Comparison of ENCODE assay signal across 28 cellular contexts in genomic region chr1:119040489-119040888, GRCh38. TPM values are rescaled to one million over a fixed set of nuclear protein-coding genes. Genes with fewer than 3 reads are reported as not detected.
DNase-seq lines count a peak whose midpoint lies in the region; ATAC-seq and TF ChIP-seq lines count a peak whose summit lies in the region.
"Had no signal": no experiment of that assay in that cellular context is flagged by ENCODE, and none has a peak within 500 bp of the region (broad histone marks: within the 10 kb centered on the region; RNA-seq: fewer than 3 reads in every experiment).

No MANE protein-coding gene starts in this region.

- H3K9me3 ChIP-seq in breast epithelium, result no peaks in the 10 kb centered on the region
- H3K9me3 ChIP-seq: HAP-1 had no signal

- H3K27ac ChIP-seq in breast epithelium, result no peak overlapping the region
- H3K27ac ChIP-seq: 22Rv1, C4-2B had no signal

- no TSS peak for BruUV-seq in MCF 10A (replicated peaks; lab: Mats Ljungman, UMichigan)

- no peak overlapping the region for H3K27ac Mint-ChIP-seq in MCF 10A (ENCODE audit: low read depth, unreplicated experiment)
- no peak overlapping the region for H3K27ac Mint-ChIP-seq in naive thymus-derived CD8-positive, alpha-beta T cell
- H3K27ac Mint-ChIP-seq: B cell; CD8-positive, alpha-beta T cell; HFFc6 had no signal

- no peaks in the 10 kb centered on the region for H3K27me3 Mint-ChIP-seq in MCF 10A (ENCODE audit: insufficient read depth, unreplicated experiment)
- H3K27me3 Mint-ChIP-seq in naive thymus-derived CD8-positive, alpha-beta T cell, result no peaks in the 10 kb centered on the region
- H3K27me3 Mint-ChIP-seq: B cell had no signal

- TF ChIP-seq CTCF in MCF 10A (IDR thresholded peaks at IDR 0.05; ENCODE audit: unreplicated experiment), result no peak
- TF ChIP-seq CTCF in breast epithelium (IDR thresholded peaks at IDR 0.05), result no peak
- TF ChIP-seq CTCF in epithelial cell of esophagus (IDR thresholded peaks at IDR 0.05; ENCODE audit: insufficient read depth, low read depth, low read length, missing control alignments), result no peak
- TF ChIP-seq CTCF in omental fat pad (IDR thresholded peaks at IDR 0.05), result no peak

- no peaks in the 10 kb centered on the region for H3K4me1 ChIP-seq in breast epithelium
- H3K4me1 ChIP-seq: HAP-1 had no signal

- no peaks in the 10 kb centered on the region for H3K27me3 ChIP-seq in breast epithelium

- DNase-seq in MCF 10A (ENCODE audit: unreplicated experiment), result peak; percentile 8
- no peak for DNase-seq in breast epithelium (ENCODE audit: low spot score in 2 of 2)
- peak; percentile 49 for DNase-seq in epithelial cell of esophagus (ENCODE audit: low read depth)
- DNase-seq in omental fat pad (ENCODE audit: low spot score), result no peak
- no peak for DNase-seq in naive thymus-derived CD8-positive, alpha-beta T cell
- DNase-seq: CD8-positive, alpha-beta T cell; DMS 273 treated with DMSO at 0.1 percent for 48 hours; DMS79; EL; GDM1; GOT3; KBM-7; NCI-H1092; NCI-H1436; NCI-H187; NCI-H2081 treated with DMSO at 0.1 percent for 48 hours; NCI-H524 treated with DMSO at 0.1 percent for 48 hours; NCI-H774; RPMI8226; SHP77 had no signal

- POLR2A ChIA-PET in MCF 10A (lab: Yijun Ruan, JAX), result interaction anchor here (0.7 to 2.1 kb wide), 6 partner anchors 8 to 558 kb away, joined by 3 to 10 read pairs (median 4); partner anchors contain the start of gene WARS2
- POLR2A ChIA-PET in naive thymus-derived CD8-positive, alpha-beta T cell (lab: Charles Lee), result no interaction called here

- H3K36me3 ChIP-seq in breast epithelium, result no peaks in the 10 kb centered on the region
- H3K36me3 ChIP-seq: HAP-1 had no signal

- no peak overlapping the region for H3K4me3 Mint-ChIP-seq in MCF 10A (ENCODE audit: unreplicated experiment)
- H3K4me3 Mint-ChIP-seq in naive thymus-derived CD8-positive, alpha-beta T cell, result no peak overlapping the region
- H3K4me3 Mint-ChIP-seq: B cell; CD8-positive, alpha-beta T cell; HFFc6 had no signal

- intact Hi-C loops in MCF 10A (cut with micrococcal nuclease) (no loop called here), breast epithelium (cut with DNase I; ENCODE audit: low total_unique reads) (no loop called here)

- H3K4me1 Mint-ChIP-seq in MCF 10A (ENCODE audit: insufficient read depth, unreplicated experiment), result peaks cover 18% of the 10 kb centered on the region
- peaks cover 0 to 2% (median 0%) of the 10 kb centered on the region in 4 donors for H3K4me1 Mint-ChIP-seq in naive thymus-derived CD8-positive, alpha-beta T cell
- H3K4me1 Mint-ChIP-seq: B cell had no signal

- ATAC-seq in omental fat pad (ENCODE audit: low FRiP score) (peak; percentile 67), GM19035 (IDR thresholded peaks at IDR 0.05; ENCODE audit: unreplicated experiment) (no peak), GM18907 (IDR thresholded peaks at IDR 0.05; ENCODE audit: unreplicated experiment) (no peak)
- ATAC-seq in naive thymus-derived CD8-positive, alpha-beta T cell, result no peak
- ATAC-seq: CD8-positive, alpha-beta T cell; GM12878 had no signal

- no peak overlapping the region for H3K4me3 ChIP-seq in breast epithelium
- H3K4me3 ChIP-seq in epithelial cell of esophagus (ENCODE audit: low read length), result no peak overlapping the region
- H3K4me3 ChIP-seq: GM12878, HAP-1 had no signal

- CTCF ChIA-PET in MCF 10A (lab: Yijun Ruan, JAX), result interaction anchor here (1.1 kb wide), 1 partner anchor 37 kb away, joined by 4 read pairs; no protein-coding TSS in a partner anchor

- H3K36me3 Mint-ChIP-seq in MCF 10A (ENCODE audit: insufficient read depth, unreplicated experiment), result peaks cover 36% of the 10 kb centered on the region
- H3K36me3 Mint-ChIP-seq in naive thymus-derived CD8-positive, alpha-beta T cell, result peaks cover 48 to 81% (median 71%) of the 10 kb centered on the region in 3 donors

- no peak for TF ChIP-seq POLR2A in breast epithelium (IDR thresholded peaks at IDR 0.05)

- H3K9me3 Mint-ChIP-seq in MCF 10A (ENCODE audit: unreplicated experiment), result no peaks in the 10 kb centered on the region
- peaks cover 0 to 7% (median 0%) of the 10 kb centered on the region in 9 donors for H3K9me3 Mint-ChIP-seq in naive thymus-derived CD8-positive, alpha-beta T cell
- H3K9me3 Mint-ChIP-seq: CD8-positive, alpha-beta T cell; HFFc6 had no signal

RNA-seq across cellular contexts. Expression of gene TBX15, which starts 52.3 kb away (rescaled TPM):
- total RNA-seq in MCF 10A (2022) (0.09 and 0.15 TPM in 2 replicates), breast epithelium (10 to 100 TPM in 2 of 3 donors, 1 to 10 TPM in 1; 5.9 to 60.0 (median 34.1) TPM), omental fat pad (1 to 10 TPM; 1.8 to 4.1 (median 3.2) TPM)
- not detected for total RNA-seq in naive thymus-derived CD8-positive, alpha-beta T cell
- not detected for polyA plus RNA-seq in naive thymus-derived CD8-positive, alpha-beta T cell

Comparison
In these comparisons a context has a peak if more than half of its experiments do, and no peak if none do; other contexts are left out.
1. DNase-seq: peak in MCF 10A (single experiment) and epithelial cell of esophagus (single experiment); none in breast epithelium (0 of 2), omental fat pad (single experiment) and naive thymus-derived CD8-positive, alpha-beta T cell (0 of 10).